In the genomic region with DNA sequence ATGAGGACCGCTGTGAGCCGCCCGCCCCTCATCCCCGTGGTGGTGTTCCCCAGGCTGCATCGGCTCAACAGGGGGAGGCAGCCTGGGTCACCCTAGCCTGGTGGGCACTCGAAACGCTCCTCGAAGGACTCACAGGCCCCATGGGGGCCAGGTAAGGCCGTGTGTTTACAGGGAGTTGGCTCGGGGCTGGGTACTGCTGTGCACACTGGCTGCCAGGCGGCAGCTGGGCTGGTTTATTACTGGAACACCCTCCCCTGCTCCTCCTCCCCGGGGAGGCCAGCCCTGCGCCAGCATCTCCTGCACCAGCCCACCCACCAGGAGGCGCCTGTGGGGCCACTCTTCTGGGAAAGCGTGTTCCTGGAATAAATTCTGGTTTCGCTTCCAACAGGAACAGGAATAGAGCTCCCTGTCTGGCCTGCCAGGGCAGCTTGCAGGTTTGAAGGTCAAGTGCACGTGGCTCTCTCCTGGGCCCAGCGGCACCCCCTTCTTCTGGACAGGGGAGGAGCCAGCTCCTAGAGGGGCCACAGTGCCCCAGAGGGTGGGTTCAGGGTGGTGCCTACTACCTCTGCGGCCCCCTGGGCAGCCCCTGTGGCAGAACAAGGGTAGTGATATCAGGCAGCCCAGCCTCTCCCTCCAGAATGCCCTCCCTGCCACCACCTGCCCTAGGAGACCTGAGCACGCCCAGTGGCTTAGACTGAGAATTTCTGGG, we compare ENCODE assay signal across 1 cellular context.
TF ChIP-seq lines count a peak whose summit lies in the region.

No MANE protein-coding gene starts in this region.

TF ChIP-seq in H1, 55 proteins besides CTCF, POLR2A, EP300 and RAD21:
- TF ChIP-seq GABPA (IDR thresholded peaks at IDR 0.05; ENCODE audit: borderline replicate concordance, insufficient read depth, low read length) (0 out of 2 replicates have a peak, but pooled peaks have one; percentile 62), TAF7 (optimal IDR thresholded peaks at IDR 0.05; ENCODE audit: borderline replicate concordance, low read depth, low read length) (no peak)
TF ChIP-seq in H1: peak in this region for 1.
